Comparison of ENCODE assay signal across 13 cellular contexts in the genomic region with DNA sequence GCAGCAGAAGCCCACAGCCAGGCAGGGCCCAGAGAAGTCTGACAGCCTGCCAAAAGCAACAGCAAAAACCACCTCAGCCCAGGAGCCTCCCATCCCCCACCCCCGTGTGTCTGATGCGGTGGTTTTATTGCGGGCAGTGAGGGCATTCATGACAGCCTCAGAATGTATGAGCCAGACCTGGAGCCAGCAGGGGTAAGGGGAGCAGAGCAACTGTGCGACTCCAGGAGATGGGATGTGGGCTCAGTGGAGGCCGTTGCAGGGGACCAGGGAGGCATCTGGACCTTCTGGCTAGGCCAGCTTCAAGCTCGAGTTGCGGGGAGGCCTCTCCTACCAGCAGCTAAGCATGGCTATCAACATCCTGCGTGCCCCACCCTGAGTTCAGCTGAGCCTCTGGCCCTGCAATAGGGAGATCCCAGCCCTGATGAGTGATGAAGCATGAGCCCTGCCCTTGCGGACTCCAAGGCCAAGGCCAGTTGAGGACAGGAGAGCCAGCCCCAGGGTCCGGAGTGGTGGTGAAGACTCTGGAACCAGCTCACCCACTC. TPM values are rescaled to one million over a fixed set of nuclear protein-coding genes. Genes with fewer than 3 reads are reported as not detected.
DNase-seq lines count a peak whose midpoint lies in the region; ATAC-seq and TF ChIP-seq lines count a peak whose summit lies in the region.
"Had no signal": no experiment of that assay in that cellular context is flagged by ENCODE, and none has a peak within 500 bp of the region (broad histone marks: within the 10 kb centered on the region; RNA-seq: fewer than 3 reads in every experiment).

No MANE protein-coding gene starts in this region.

- H3K27me3 Mint-ChIP-seq in activated CD4-positive, alpha-beta memory T cell treated with anti-CD3 and anti-CD28 coated beads for 36 hours: no peaks in the 10 kb centered on the region
- no peaks in the 10 kb centered on the region for H3K27me3 Mint-ChIP-seq in stimulated activated naive CD8-positive, alpha-beta T cell treated with anti-CD3 and anti-CD28 coated beads, Interleukin-15, Interleukin-2, amounts not matched to agents 100 ng/mL and 50 ng/mL, for 24 hours

- H3K27ac Mint-ChIP-seq in activated CD4-positive, alpha-beta memory T cell treated with anti-CD3 and anti-CD28 coated beads for 36 hours: peak overlapping the region; percentile 5
- peak overlapping the region; percentile 84 for H3K27ac Mint-ChIP-seq in stimulated activated naive CD8-positive, alpha-beta T cell treated with anti-CD3 and anti-CD28 coated beads, Interleukin-15, Interleukin-2, amounts not matched to agents 100 ng/mL and 50 ng/mL, for 24 hours

- no peaks in the 10 kb centered on the region for H3K9me3 Mint-ChIP-seq in activated CD4-positive, alpha-beta memory T cell treated with anti-CD3 and anti-CD28 coated beads for 36 hours
- H3K9me3 Mint-ChIP-seq in stimulated activated naive CD8-positive, alpha-beta T cell treated with anti-CD3 and anti-CD28 coated beads, Interleukin-15, Interleukin-2, amounts not matched to agents 100 ng/mL and 50 ng/mL, for 24 hours: no peaks in the 10 kb centered on the region
- H3K9me3 Mint-ChIP-seq: naive B cell had no signal

- intact Hi-C loops in heart right ventricle (cut with DNase I) (loop anchor here in 3 of 10 donors (5.0 kb wide), 3 partner anchors 133 to 253 kb away; no protein-coding TSS in a partner anchor), Right ventricle myocardium superior (cut with DNase I) (no loop called here), breast epithelium (cut with DNase I; ENCODE audit: low total_unique reads) (no loop called here)
- intact Hi-C loops in activated CD4-positive, alpha-beta memory T cell treated with anti-CD3 and anti-CD28 coated beads for 36 hours (cut with micrococcal nuclease): no loop called here

- DNase-seq in heart right ventricle (no peak), Right ventricle myocardium superior (no peak), coronary artery (ENCODE audit: low spot score) (no peak), NCI-H526 (lab: John Stamatoyannopoulos, UW) (no peak), NCI-H2227 (lab: John Stamatoyannopoulos, UW; ENCODE audit: unreplicated experiment) (no peak), breast epithelium (ENCODE audit: low spot score in 2 of 2) (no peak)
- DNase-seq in activated CD4-positive, alpha-beta memory T cell treated with anti-CD3 and anti-CD28 coated beads for 36 hours: peak; percentile 47
- DNase-seq: dermis blood vessel endothelial cell, naive B cell had no signal

- peak in 1 of 8 donors; percentile 16 for ATAC-seq in heart right ventricle
- no peak for ATAC-seq in Right ventricle myocardium superior (ENCODE audit: poor library complexity)

- H3K27ac ChIP-seq in heart right ventricle (peak overlapping the region in 9 of 10 donors; percentile 26 to 89 (median 80)), coronary artery (peak overlapping the region; percentile 65 to 93), breast epithelium (no peak overlapping the region)
- H3K27ac ChIP-seq: hepatocyte, PC-9, tibial nerve had no signal

- no peak overlapping the region for H3K4me3 Mint-ChIP-seq in activated CD4-positive, alpha-beta memory T cell treated with anti-CD3 and anti-CD28 coated beads for 36 hours
- no peak overlapping the region for H3K4me3 Mint-ChIP-seq in stimulated activated naive CD8-positive, alpha-beta T cell treated with anti-CD3 and anti-CD28 coated beads, Interleukin-15, Interleukin-2, amounts not matched to agents 100 ng/mL and 50 ng/mL, for 24 hours
- H3K4me3 Mint-ChIP-seq: naive B cell had no signal

- POLR2A ChIA-PET in activated CD4-positive, alpha-beta memory T cell treated with anti-CD3 and anti-CD28 coated beads for 36 hours (lab: Charles Lee): no interaction called here

- TF ChIP-seq POLR2A in breast epithelium (IDR thresholded peaks at IDR 0.05): no peak

- WGBS in heart right ventricle, 2 donors: 68 to 75% methylated on average over 10 of the region's 10 CpGs

- H3K27me3 ChIP-seq in heart right ventricle (peaks cover 0 to 5% (median 0%) of the 10 kb centered on the region in 7 donors), breast epithelium (no peaks in the 10 kb centered on the region)
- H3K27me3 ChIP-seq: hepatocyte, tibial nerve had no signal

- H3K4me3 ChIP-seq in heart right ventricle: no peak overlapping the region
- H3K4me3 ChIP-seq in coronary artery: no peak overlapping the region
- no peak overlapping the region for H3K4me3 ChIP-seq in breast epithelium
- H3K4me3 ChIP-seq: hepatocyte, PC-9, tibial nerve had no signal

- CTCF ChIA-PET in activated CD4-positive, alpha-beta memory T cell treated with anti-CD3 and anti-CD28 coated beads for 36 hours (lab: Charles Lee): no interaction called here

- H3K36me3 Mint-ChIP-seq in activated CD4-positive, alpha-beta memory T cell treated with anti-CD3 and anti-CD28 coated beads for 36 hours: no peaks in the 10 kb centered on the region
- no peaks in the 10 kb centered on the region for H3K36me3 Mint-ChIP-seq in stimulated activated naive CD8-positive, alpha-beta T cell treated with anti-CD3 and anti-CD28 coated beads, Interleukin-15, Interleukin-2, amounts not matched to agents 100 ng/mL and 50 ng/mL, for 24 hours (ENCODE audit: low read depth)
- H3K36me3 Mint-ChIP-seq: naive B cell had no signal

- peaks cover 41 to 57% (median 53%) of the 10 kb centered on the region in 9 donors for H3K4me1 ChIP-seq in heart right ventricle
- H3K4me1 ChIP-seq in breast epithelium: peaks cover 0 to 4% of the 10 kb centered on the region in 2 donors

- peaks cover 13% of the 10 kb centered on the region for H3K4me1 Mint-ChIP-seq in activated CD4-positive, alpha-beta memory T cell treated with anti-CD3 and anti-CD28 coated beads for 36 hours (ENCODE audit: low read depth)
- H3K4me1 Mint-ChIP-seq in stimulated activated naive CD8-positive, alpha-beta T cell treated with anti-CD3 and anti-CD28 coated beads, Interleukin-15, Interleukin-2, amounts not matched to agents 100 ng/mL and 50 ng/mL, for 24 hours (ENCODE audit: low read depth): peaks cover 50% of the 10 kb centered on the region

- TF ChIP-seq CTCF in heart right ventricle (IDR thresholded peaks at IDR 0.05) (no peak), coronary artery (IDR thresholded peaks at IDR 0.05) (no peak), breast epithelium (IDR thresholded peaks at IDR 0.05) (no peak)

- no peaks in the 10 kb centered on the region for H3K9me3 ChIP-seq in heart right ventricle
- H3K9me3 ChIP-seq in breast epithelium: no peaks in the 10 kb centered on the region
- H3K9me3 ChIP-seq: tibial nerve had no signal

- H3K36me3 ChIP-seq in heart right ventricle: no peaks in the 10 kb centered on the region
- H3K36me3 ChIP-seq in breast epithelium: no peaks in the 10 kb centered on the region
- H3K36me3 ChIP-seq: tibial nerve had no signal

RNA-seq across cellular contexts. Expression of a gene that starts 52.5 kb away (rescaled TPM):
- 1 to 10 TPM in 8 of 10 donors, under 1 TPM in 2; 0.60 to 3.6 (median 2.2) TPM for total RNA-seq in heart right ventricle
- polyA plus RNA-seq in heart right ventricle: under 1 TPM; 0.06 to 0.44 TPM
- 0.51 TPM for total RNA-seq in Right ventricle myocardium superior
- total RNA-seq in activated CD4-positive, alpha-beta memory T cell treated with anti-CD3 and anti-CD28 coated beads for 36 hours: under 1 TPM in 1 of 2 experiments, not detected in 1; 0.29 TPM
- 1 to 10 TPM; 1.1 to 4.6 (median 1.3) TPM for total RNA-seq in breast epithelium
- total RNA-seq: dermis blood vessel endothelial cell had no signal

Comparison
In these comparisons a context has a peak if more than half of its experiments do, and no peak if none do; other contexts are left out.
1. H3K27ac ChIP-seq: peak in heart right ventricle (9 of 10) and coronary artery (2 of 2); none in breast epithelium (0 of 2).